Comparison of ENCODE assay signal across 28 cellular contexts in the genomic region with DNA sequence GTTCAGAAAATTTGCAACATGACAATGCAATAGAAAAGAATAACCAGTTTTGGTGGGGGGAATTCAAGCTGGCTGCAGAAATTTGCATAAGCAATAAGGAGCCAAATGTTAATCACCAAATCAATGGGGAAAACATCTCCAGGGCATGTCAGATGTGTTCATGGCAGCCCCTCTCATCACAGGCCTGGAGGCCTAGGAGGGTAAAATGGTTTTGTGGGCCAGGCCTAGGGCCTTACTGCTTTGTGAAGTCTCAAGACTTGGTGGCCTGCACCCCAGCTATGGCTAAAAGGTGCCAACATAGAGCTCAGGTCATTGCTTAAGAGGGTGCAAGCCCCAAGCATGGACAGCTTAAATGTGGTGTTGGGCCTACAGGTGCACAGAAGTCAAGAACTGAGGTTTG.
"Had no signal": no experiment of that assay in that cellular context is flagged by ENCODE, and none has a peak within 500 bp of the region (broad histone marks: within the 10 kb centered on the region; RNA-seq: fewer than 3 reads in every experiment).

No MANE protein-coding gene starts in this region.

- H3K27ac ChIP-seq: lower lobe of right lung, neural progenitor cell, neutrophil, right atrium auricular region, right lobe of liver, tibial nerve, uterus had no signal

- DNase-seq: kidney glomerular epithelial cell; left cardiac atrium; lower lobe of right lung; mammary epithelial cell; mesenchymal stem cell; naive B cell; natural killer cell; nephron progenitor cell; occipital lobe; right lobe of liver; stimulated activated CD4-positive, alpha-beta T cell treated with anti-CD3 and anti-CD28 coated beads, Interleukin-1b, Interleukin-23, amount 100 ng/mL, for 48 hours; stimulated activated CD4-positive, alpha-beta T cell treated with anti-CD3 and anti-CD28 coated beads, Interleukin-2, amount 100 ng/mL, for 48 hours; stimulated activated CD4-positive, alpha-beta T cell treated with anti-CD3 and anti-CD28 coated beads, Interleukin-4, amount 100 ng/mL, for 4 hours; stimulated activated CD8-positive, alpha-beta memory T cell treated with anti-CD3 and anti-CD28 coated beads, Interleukin-4, amount 100 ng/mL, for 48 hours; stimulated activated naive CD4-positive, alpha-beta T cell treated with Interleukin-2 at 50 U/mL for 16 hours; stimulated activated naive CD8-positive, alpha-beta T cell treated with anti-CD3 and anti-CD28 coated beads, Interleukin-15, amount 100 ng/mL, for 72 hours; substantia nigra; uterus had no signal

- H3K9ac ChIP-seq: neural progenitor cell had no signal

- H3K4me3 ChIP-seq: lower lobe of right lung, neural progenitor cell, right atrium auricular region, right lobe of liver, smooth muscle cell, tibial nerve, uterus had no signal

- H3K4me3 Mint-ChIP-seq: mesothelial cell of epicardium; naive B cell; natural killer cell; nephron progenitor cell; neural progenitor cell; stimulated activated memory B cell treated with anti-CD40 and anti-IgM and Interleukin-4, amounts not matched to agents 10 μg/mL and 1 μg/mL and 100 μg/mL, for 72 hours; stimulated activated naive CD8-positive, alpha-beta T cell treated with anti-CD3 and anti-CD28 coated beads, Interleukin-15, amount 100 ng/mL, for 72 hours; type B pancreatic cell had no signal

- H3K36me3 Mint-ChIP-seq: mesothelial cell of epicardium, natural killer cell, neural progenitor cell, type B pancreatic cell had no signal

- ATAC-seq: left cardiac atrium; left lobe of liver; lower lobe of right lung; natural killer cell; right lobe of liver; stimulated activated memory B cell treated with anti-CD40 and anti-IgM and Interleukin-4, amounts not matched to agents 10 μg/mL and 1 μg/mL and 100 μg/mL, for 72 hours; stimulated activated naive CD8-positive, alpha-beta T cell treated with anti-CD3 and anti-CD28 coated beads, Interleukin-15, amount 100 ng/mL, for 72 hours had no signal

- H3K4me1 ChIP-seq: lower lobe of right lung, neural progenitor cell, right lobe of liver, tibial nerve, uterus had no signal

- H2AFZ ChIP-seq: neural progenitor cell had no signal

- H3K36me3 ChIP-seq: lower lobe of right lung, neural progenitor cell, neutrophil, right atrium auricular region, right lobe of liver, tibial nerve, uterus had no signal

- H3K4me2 ChIP-seq: neural progenitor cell, smooth muscle cell had no signal

- H3K27me3 ChIP-seq: neural progenitor cell, right atrium auricular region, right lobe of liver, tibial nerve, uterus had no signal

- H3K27ac Mint-ChIP-seq: mesothelial cell of epicardium; naive B cell; natural killer cell; nephron progenitor cell; neural progenitor cell; progenitor cell of endocrine pancreas; stimulated activated memory B cell treated with anti-CD40 and anti-IgM and Interleukin-4, amounts not matched to agents 10 μg/mL and 1 μg/mL and 100 μg/mL, for 72 hours; stimulated activated naive CD8-positive, alpha-beta T cell treated with anti-CD3 and anti-CD28 coated beads, Interleukin-15, amount 100 ng/mL, for 72 hours; type B pancreatic cell had no signal

- H3K9me3 Mint-ChIP-seq: natural killer cell had no signal

- H3K9me3 ChIP-seq: neutrophil, right lobe of liver, uterus had no signal

- H3K4me1 Mint-ChIP-seq: mesothelial cell of epicardium; naive B cell; natural killer cell; nephron progenitor cell; neural progenitor cell; stimulated activated memory B cell treated with anti-CD40 and anti-IgM and Interleukin-4, amounts not matched to agents 10 μg/mL and 1 μg/mL and 100 μg/mL, for 72 hours; stimulated activated naive CD8-positive, alpha-beta T cell treated with anti-CD3 and anti-CD28 coated beads, Interleukin-15, amount 100 ng/mL, for 72 hours had no signal
